ENCODE assay signal across 16 cellular contexts in the genomic region with DNA sequence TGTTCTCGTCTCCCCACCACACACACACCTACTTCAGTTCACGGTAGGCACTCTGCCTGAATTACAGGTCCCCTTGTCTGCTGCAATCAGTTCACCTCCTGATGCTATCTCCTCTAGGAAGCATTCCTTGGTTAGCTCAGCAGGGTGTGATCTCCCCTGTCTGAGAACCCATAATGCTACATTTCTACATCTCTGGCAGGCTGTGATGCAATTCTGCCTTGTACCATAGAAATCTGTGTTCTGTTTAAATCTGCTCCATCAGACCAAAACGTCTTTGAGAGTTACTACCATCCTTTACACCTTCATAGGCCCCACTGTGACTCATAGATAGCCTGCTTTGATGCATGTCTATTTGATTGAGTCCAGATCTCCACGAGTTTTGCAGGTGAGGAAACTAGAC.
"Had no signal": no experiment of that assay in that cellular context is flagged by ENCODE, and none has a peak within 500 bp of the region (broad histone marks: within the 10 kb centered on the region; RNA-seq: fewer than 3 reads in every experiment).

No MANE protein-coding gene starts in this region.

- H3K4me3 Mint-ChIP-seq: activated CD8-positive, alpha-beta T cell treated with anti-CD3 and anti-CD28 coated beads for 36 hours; activated T-cell treated with anti-CD3 and anti-CD28 coated beads, Interleukin-2, amount 50 U/mL, for 72 hours; naive thymus-derived CD8-positive, alpha-beta T cell; stimulated activated naive CD8-positive, alpha-beta T cell treated with anti-CD3 and anti-CD28 coated beads, Interleukin-15, amount 100 ng/mL, for 72 hours had no signal

- DNase-seq: activated CD4-positive, alpha-beta T cell treated with anti-CD3 and anti-CD28 coated beads for 4 hours; activated CD8-positive, alpha-beta memory T cell treated with anti-CD3 and anti-CD28 coated beads, Interleukin-2, amount 50 U/mL, for 4 hours; activated CD8-positive, alpha-beta T cell treated with anti-CD3 and anti-CD28 coated beads for 36 hours; activated T-cell treated with anti-CD3 and anti-CD28 coated beads, Interleukin-2, amount 50 U/mL, for 72 hours; cortex of kidney; effector memory CD4-positive, alpha-beta T cell; mucosa of descending colon; naive thymus-derived CD8-positive, alpha-beta T cell; nucleus accumbens; stimulated activated CD4-positive, alpha-beta T cell treated with anti-CD3 and anti-CD28 coated beads, Interleukin-12 subunit alpha, Interleukin-12 subunit beta, amount 100 ng/mL, for 4 hours; stimulated activated naive CD8-positive, alpha-beta T cell treated with anti-CD3 and anti-CD28 coated beads, Interleukin-15, amount 100 ng/mL, for 72 hours; T-helper 1 cell; testis; WERI-Rb-1 had no signal

- H3K27ac Mint-ChIP-seq: activated CD8-positive, alpha-beta T cell treated with anti-CD3 and anti-CD28 coated beads for 36 hours; activated T-cell treated with anti-CD3 and anti-CD28 coated beads, Interleukin-2, amount 50 U/mL, for 72 hours; naive thymus-derived CD8-positive, alpha-beta T cell had no signal

- H3K9me3 Mint-ChIP-seq: activated CD8-positive, alpha-beta T cell treated with anti-CD3 and anti-CD28 coated beads for 36 hours; activated T-cell treated with anti-CD3 and anti-CD28 coated beads, Interleukin-2, amount 50 U/mL, for 72 hours; naive thymus-derived CD8-positive, alpha-beta T cell; stimulated activated naive CD8-positive, alpha-beta T cell treated with anti-CD3 and anti-CD28 coated beads, Interleukin-15, amount 100 ng/mL, for 72 hours had no signal

- H3K4me1 Mint-ChIP-seq: naive thymus-derived CD8-positive, alpha-beta T cell; stimulated activated naive CD8-positive, alpha-beta T cell treated with anti-CD3 and anti-CD28 coated beads, Interleukin-15, amount 100 ng/mL, for 72 hours had no signal

- H3K36me3 Mint-ChIP-seq: naive thymus-derived CD8-positive, alpha-beta T cell had no signal

- H3K27me3 Mint-ChIP-seq: activated CD8-positive, alpha-beta T cell treated with anti-CD3 and anti-CD28 coated beads for 36 hours; stimulated activated naive CD8-positive, alpha-beta T cell treated with anti-CD3 and anti-CD28 coated beads, Interleukin-15, amount 100 ng/mL, for 72 hours had no signal

- H3K4me3 ChIP-seq: mucosa of descending colon, prostate gland, testis, vagina had no signal

- H3K36me3 ChIP-seq: prostate gland, vagina, WERI-Rb-1 had no signal

- H3K27me3 ChIP-seq: testis, vagina had no signal
